In genomic region chr1:70195342-70195741, GRCh38 we compare ENCODE assay signal across 1 cellular context.
TF ChIP-seq lines count a peak whose summit lies in the region.

No MANE protein-coding gene starts in this region.

TF ChIP-seq in K562, 482 proteins besides CTCF, POLR2A, EP300 and RAD21 (continued from another document):
- no peak for TF ChIP-seq ZNF197 (CRISPR knock-in tag; IDR thresholded peaks at IDR 0.05; ENCODE audit: low read depth)
- no peak for TF ChIP-seq TSC22D4 (tag; IDR thresholded peaks at IDR 0.05)
- no peak for TF ChIP-seq ZKSCAN3 (CRISPR knock-in tag; IDR thresholded peaks at IDR 0.05)
- TF ChIP-seq ZNF24 (IDR thresholded peaks at IDR 0.05): no peak
- TF ChIP-seq, protein P1, sequence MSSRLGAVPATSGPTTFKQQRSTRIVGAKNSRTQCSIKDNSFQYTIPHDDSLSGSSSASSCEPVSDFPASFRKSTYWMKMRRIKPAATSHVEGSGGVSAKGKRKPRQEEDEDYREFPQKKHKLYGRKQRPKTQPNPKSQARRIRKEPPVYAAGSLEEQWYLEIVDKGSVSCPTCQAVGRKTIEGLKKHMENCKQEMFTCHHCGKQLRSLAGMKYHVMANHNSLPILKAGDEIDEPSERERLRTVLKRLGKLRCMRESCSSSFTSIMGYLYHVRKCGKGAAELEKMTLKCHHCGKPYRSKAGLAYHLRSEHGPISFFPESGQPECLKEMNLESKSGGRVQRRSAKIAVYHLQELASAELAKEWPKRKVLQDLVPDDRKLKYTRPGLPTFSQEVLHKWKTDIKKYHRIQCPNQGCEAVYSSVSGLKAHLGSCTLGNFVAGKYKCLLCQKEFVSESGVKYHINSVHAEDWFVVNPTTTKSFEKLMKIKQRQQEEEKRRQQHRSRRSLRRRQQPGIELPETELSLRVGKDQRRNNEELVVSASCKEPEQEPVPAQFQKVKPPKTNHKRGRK (tag; IDR thresholded peaks at IDR 0.05): no peak
- no peak for TF ChIP-seq COPS2 (conservative IDR thresholded peaks at IDR 0.05)
- no peak for TF ChIP-seq TBL1XR1 (IDR thresholded peaks at IDR 0.05; ENCODE audit: low read length in 2 of 2)
- no peak for TF ChIP-seq NCOA1 (IDR thresholded peaks at IDR 0.05; ENCODE audit: low read depth)
TF ChIP-seq in K562: peak in this region for 0.
